In the genomic region with DNA sequence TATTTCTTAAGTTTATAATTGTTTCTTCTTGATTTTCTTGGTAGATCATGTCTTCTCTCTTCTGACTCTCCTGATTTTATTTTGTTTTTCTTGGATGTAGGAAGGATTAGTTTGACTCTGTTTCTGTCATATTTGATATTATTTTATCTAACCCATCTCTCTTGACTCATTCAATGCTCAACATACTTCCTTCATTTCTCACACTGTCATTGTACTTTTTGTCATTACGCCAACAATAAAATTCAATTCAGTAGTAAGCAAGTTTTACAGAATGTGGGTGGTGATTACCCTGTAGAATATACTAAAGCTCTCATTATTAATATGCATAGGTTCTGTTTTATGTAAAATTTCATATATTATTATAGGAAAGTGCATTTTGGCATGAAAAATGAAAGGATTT, we compare ENCODE assay signal across 26 cellular contexts.
"Had no signal": no experiment of that assay in that cellular context is flagged by ENCODE, and none has a peak within 500 bp of the region (broad histone marks: within the 10 kb centered on the region; RNA-seq: fewer than 3 reads in every experiment).

No MANE protein-coding gene starts in this region.

- H3K27me3 Mint-ChIP-seq: naive B cell; natural killer cell treated with Interleukin-12 subunit alpha and Interleukin-12 subunit beta and Interleukin-15 and Interleukin-18, amount 100 ng/mL, for 72 hours; progenitor cell of endocrine pancreas; stimulated activated naive B cell treated with anti-CD40 and anti-IgM and Interleukin-4, amounts not matched to agents 10 μg/mL and 1 μg/mL and 100 μg/mL, for 72 hours; stimulated activated naive CD8-positive, alpha-beta T cell treated with anti-CD3 and anti-CD28 coated beads, Interleukin-15, Interleukin-2, amounts not matched to agents 100 ng/mL and 50 ng/mL, for 24 hours had no signal

- H3K36me3 Mint-ChIP-seq: mesothelial cell of epicardium; naive B cell; stimulated activated naive B cell treated with anti-CD40 and anti-IgM and Interleukin-4, amounts not matched to agents 10 μg/mL and 1 μg/mL and 100 μg/mL, for 72 hours had no signal

- H2AFZ ChIP-seq: parathyroid adenoma had no signal

- H3K9ac ChIP-seq: parathyroid adenoma had no signal

- H3K9me3 Mint-ChIP-seq: mesothelial cell of epicardium; neural crest cell; stimulated activated naive CD8-positive, alpha-beta T cell treated with anti-CD3 and anti-CD28 coated beads, Interleukin-15, Interleukin-2, amounts not matched to agents 100 ng/mL and 50 ng/mL, for 24 hours had no signal

- H3K4me3 ChIP-seq: dorsolateral prefrontal cortex, gastrocnemius medialis, lung, mucosa of descending colon, right lobe of liver, thoracic aorta, tibial nerve, upper lobe of left lung had no signal

- H3K9me3 ChIP-seq: gastrocnemius medialis, mucosa of descending colon, neutrophil, right lobe of liver, thoracic aorta, tibial nerve, upper lobe of left lung had no signal

- H3K79me2 ChIP-seq: parathyroid adenoma had no signal

- DNase-seq: cortex of kidney; dorsolateral prefrontal cortex; effector CD4-positive, alpha-beta T cell; foreskin fibroblast; gastrocnemius medialis; head of caudate nucleus; kidney; mesenchymal stem cell; mucosa of descending colon; naive B cell; right lobe of liver; small intestine; stimulated activated CD4-positive, alpha-beta T cell treated with anti-CD3 and anti-CD28 coated beads, Interleukin-15, amount 100 ng/mL, for 24 hours; stimulated activated CD4-positive, alpha-beta T cell treated with anti-CD3 and anti-CD28 coated beads, Interleukin-2, amount 100 ng/mL, for 48 hours; stimulated activated naive B cell treated with anti-CD40 and anti-IgM and Interleukin-4, amounts not matched to agents 10 μg/mL and 1 μg/mL and 100 μg/mL, for 72 hours; upper lobe of left lung had no signal

- H3K4me3 Mint-ChIP-seq: mesothelial cell of epicardium; naive B cell; natural killer cell treated with Interleukin-12 subunit alpha and Interleukin-12 subunit beta and Interleukin-15 and Interleukin-18, amount 100 ng/mL, for 72 hours; neural crest cell; stimulated activated naive B cell treated with anti-CD40 and anti-IgM and Interleukin-4, amounts not matched to agents 10 μg/mL and 1 μg/mL and 100 μg/mL, for 72 hours; stimulated activated naive CD8-positive, alpha-beta T cell treated with anti-CD3 and anti-CD28 coated beads, Interleukin-15, Interleukin-2, amounts not matched to agents 100 ng/mL and 50 ng/mL, for 24 hours had no signal

- H3K27ac Mint-ChIP-seq: mesothelial cell of epicardium; naive B cell; natural killer cell treated with Interleukin-12 subunit alpha and Interleukin-12 subunit beta and Interleukin-15 and Interleukin-18, amount 100 ng/mL, for 72 hours; progenitor cell of endocrine pancreas; stimulated activated naive B cell treated with anti-CD40 and anti-IgM and Interleukin-4, amounts not matched to agents 10 μg/mL and 1 μg/mL and 100 μg/mL, for 72 hours; stimulated activated naive CD8-positive, alpha-beta T cell treated with anti-CD3 and anti-CD28 coated beads, Interleukin-15, Interleukin-2, amounts not matched to agents 100 ng/mL and 50 ng/mL, for 24 hours had no signal

- H3K27ac ChIP-seq: dorsolateral prefrontal cortex, gastrocnemius medialis, neutrophil, parathyroid adenoma, right lobe of liver, thoracic aorta, tibial nerve, upper lobe of left lung had no signal

- H3K4me1 ChIP-seq: gastrocnemius medialis, parathyroid adenoma, right lobe of liver, tibial nerve, upper lobe of left lung had no signal

- H3K27me3 ChIP-seq: dorsolateral prefrontal cortex, gastrocnemius medialis, neutrophil, right lobe of liver, tibial nerve, upper lobe of left lung had no signal

- H3K36me3 ChIP-seq: gastrocnemius medialis, neutrophil, right lobe of liver, thoracic aorta, tibial nerve, upper lobe of left lung had no signal

- H3K4me1 Mint-ChIP-seq: mesothelial cell of epicardium; naive B cell; neural crest cell; stimulated activated naive B cell treated with anti-CD40 and anti-IgM and Interleukin-4, amounts not matched to agents 10 μg/mL and 1 μg/mL and 100 μg/mL, for 72 hours had no signal
